ENCODE assay signal across 9 cellular contexts in the genomic region with DNA sequence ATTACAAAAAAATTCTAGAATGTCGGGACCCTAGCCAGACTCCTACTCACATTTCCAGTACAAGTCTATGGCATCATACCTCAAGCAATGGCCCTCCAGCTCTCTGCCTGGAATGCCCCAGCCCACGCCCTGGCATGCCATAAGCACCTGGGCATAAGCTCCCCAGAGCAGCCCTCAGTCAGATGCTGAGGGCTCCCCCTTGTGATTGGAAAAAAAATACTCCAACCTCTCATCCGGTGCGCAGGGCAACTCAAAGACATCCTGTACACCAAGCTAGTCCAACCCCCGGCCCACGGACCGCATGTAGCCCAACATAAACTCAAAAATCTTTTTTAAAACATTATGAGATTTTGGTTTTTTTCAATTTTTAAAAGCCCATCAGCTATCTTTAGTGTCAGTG.
A peak's percentile ranks its signal among the peaks of the same experiment; 100 is the strongest.
DNase-seq lines count a peak whose midpoint lies in the region; ATAC-seq, FAIRE-seq and TF ChIP-seq lines count a peak whose summit lies in the region.
"Had no signal": no experiment of that assay in that cellular context is flagged by ENCODE, and none has a peak within 500 bp of the region (broad histone marks: within the 10 kb centered on the region; RNA-seq: fewer than 3 reads in every experiment).

No MANE protein-coding gene starts in this region.

- H2AFZ ChIP-seq in fibroblast of lung (ENCODE audit: low read length): no peak overlapping the region

- H3K27me3 ChIP-seq in fibroblast of lung (ENCODE audit: control insufficient read depth, insufficient read depth, low read length) (no peaks in the 10 kb centered on the region), vagina (no peaks in the 10 kb centered on the region)
- H3K27me3 ChIP-seq: BLaER1 treated with 17β-estradiol and CSF1 and Interleukin-3, amounts not matched to agents 10 nM and 100 nM had no signal

- peak; percentile 94 for ATAC-seq in HG03354 (IDR thresholded peaks at IDR 0.05; ENCODE audit: poor library complexity, severe bottlenecking, unreplicated experiment)

- DNase-seq in NCI-H1417 (lab: John Stamatoyannopoulos, UW): peak; percentile 8 to 51 (median 27)
- no peak for DNase-seq in NCI-H1417 treated with DMSO at 0.1 percent for 48 hours (lab: John Stamatoyannopoulos, UW)
- peak; percentile 14 for DNase-seq in GM19239 (ENCODE audit: insufficient read length, low spot score)
- DNase-seq in RPMI7951 (ENCODE audit: low read depth): peak; percentile 73
- DNase-seq in fibroblast of lung (ENCODE audit: low read depth in 2 of 2): peak; percentile 27 to 45
- DNase-seq in pulmonary artery endothelial cell (ENCODE audit: low read depth, low spot score): peak; percentile 11
- DNase-seq in vagina (ENCODE audit: extremely low spot score in 2 of 2): no peak

- H3K27ac ChIP-seq in fibroblast of lung (ENCODE audit: insufficient read depth, low read length): no peak overlapping the region
- no peak overlapping the region for H3K27ac ChIP-seq in vagina
- H3K27ac ChIP-seq: BLaER1 treated with 17β-estradiol and CSF1 and Interleukin-3, amounts not matched to agents 10 nM and 100 nM had no signal

- no peaks in the 10 kb centered on the region for H4K20me1 ChIP-seq in fibroblast of lung (ENCODE audit: control insufficient read depth, extremely low read depth, insufficient read depth, low read length)
- H4K20me1 ChIP-seq: BLaER1 treated with 17β-estradiol and CSF1 and Interleukin-3, amounts not matched to agents 10 nM and 100 nM had no signal

- H3K4me1 ChIP-seq in fibroblast of lung (ENCODE audit: control insufficient read depth, extremely low read depth, insufficient read depth, low read length) (no peaks in the 10 kb centered on the region), vagina (no peaks in the 10 kb centered on the region)
- H3K4me1 ChIP-seq: BLaER1 treated with 17β-estradiol and CSF1 and Interleukin-3, amounts not matched to agents 10 nM and 100 nM had no signal

- H3K9ac ChIP-seq in fibroblast of lung (ENCODE audit: insufficient read depth, low read length): no peak overlapping the region
- H3K9ac ChIP-seq: BLaER1 treated with 17β-estradiol and CSF1 and Interleukin-3, amounts not matched to agents 10 nM and 100 nM had no signal

- H3K79me2 ChIP-seq in fibroblast of lung (ENCODE audit: control insufficient read depth, insufficient read depth, low read length): no peaks in the 10 kb centered on the region

- no peak for TF ChIP-seq POLR2A in vagina (IDR thresholded peaks at IDR 0.05)

- H3K4me3 ChIP-seq in fibroblast of lung (replicated peaks in 1 of 4; ENCODE audit: control extremely low read depth in 1 of 4, insufficient read depth in 1 of 4, low read depth in 3 of 4, low read length in 4 of 4) (no peak overlapping the region), vagina (no peak overlapping the region)
- H3K4me3 ChIP-seq: BLaER1 treated with 17β-estradiol and CSF1 and Interleukin-3, amounts not matched to agents 10 nM and 100 nM had no signal

- intact Hi-C loops in vagina (cut with DNase I): no loop called here

- no peak for FAIRE-seq in GM19239 (lab: Jason Lieb, UNC)

- TF ChIP-seq CTCF in fibroblast of lung (conservative IDR thresholded peaks at IDR 0.05 in 1 of 2, IDR thresholded peaks at IDR 0.05 in 1 of 2; ENCODE audit: low read depth in 1 of 2, low read length in 2 of 2): peak; percentile 50 to 52
- TF ChIP-seq CTCF in vagina (IDR thresholded peaks at IDR 0.05): no peak

- H3K4me2 ChIP-seq in fibroblast of lung (ENCODE audit: extremely low read depth, insufficient read depth, low read length): no peak overlapping the region
- H3K4me2 ChIP-seq: BLaER1 treated with 17β-estradiol and CSF1 and Interleukin-3, amounts not matched to agents 10 nM and 100 nM had no signal

- H3K9me3 ChIP-seq in fibroblast of lung (ENCODE audit: control insufficient read depth, insufficient read depth, low read depth, low read length) (no peaks in the 10 kb centered on the region), vagina (no peaks in the 10 kb centered on the region)

- no peaks in the 10 kb centered on the region for H3K36me3 ChIP-seq in fibroblast of lung (ENCODE audit: control insufficient read depth, insufficient read depth, low read length)
- H3K36me3 ChIP-seq in vagina: no peaks in the 10 kb centered on the region

Comparison
In these comparisons a context has a peak if more than half of its experiments do, and no peak if none do; other contexts are left out.
1. DNase-seq: peak in NCI-H1417 (3 of 3), GM19239 (single experiment), RPMI7951 (single experiment), fibroblast of lung (2 of 2) and pulmonary artery endothelial cell (single experiment); none in NCI-H1417 treated with DMSO at 0.1 percent for 48 hours (single experiment) and vagina (0 of 2).
2. CTCF ChIP-seq: peak in fibroblast of lung (2 of 2); none in vagina (0 of 3).